ENCODE assay signal across 1 cellular context in genomic region chr7:98399462-98399861, GRCh38.
TF ChIP-seq lines count a peak whose summit lies in the region.

No MANE protein-coding gene starts in this region.

TF ChIP-seq in GM23338, 12 proteins besides CTCF, POLR2A, EP300 and RAD21 (continued from another document):
- no peak for TF ChIP-seq REST (IDR thresholded peaks at IDR 0.05; ENCODE audit: unreplicated experiment)
- no peak for TF ChIP-seq STAT1 (IDR thresholded peaks at IDR 0.05; ENCODE audit: unreplicated experiment)
- TF ChIP-seq CREB1 (CRISPR knock-in tag; IDR thresholded peaks at IDR 0.05; ENCODE audit: low read depth), result no peak
- TF ChIP-seq ZNF331 (CRISPR knock-in tag; IDR thresholded peaks at IDR 0.05; ENCODE audit: low read depth), result no peak
- TF ChIP-seq JUNB (IDR thresholded peaks at IDR 0.05; ENCODE audit: unreplicated experiment), result no peak
- TF ChIP-seq POLR2AphosphoS5 (IDR thresholded peaks at IDR 0.05; ENCODE audit: low read depth), result no peak
- no peak for TF ChIP-seq NANOG (IDR thresholded peaks at IDR 0.05; ENCODE audit: borderline replicate concordance)
- TF ChIP-seq ETS1 (IDR thresholded peaks at IDR 0.05), result no peak
